Comparison of ENCODE assay signal across 8 cellular contexts in the genomic region with DNA sequence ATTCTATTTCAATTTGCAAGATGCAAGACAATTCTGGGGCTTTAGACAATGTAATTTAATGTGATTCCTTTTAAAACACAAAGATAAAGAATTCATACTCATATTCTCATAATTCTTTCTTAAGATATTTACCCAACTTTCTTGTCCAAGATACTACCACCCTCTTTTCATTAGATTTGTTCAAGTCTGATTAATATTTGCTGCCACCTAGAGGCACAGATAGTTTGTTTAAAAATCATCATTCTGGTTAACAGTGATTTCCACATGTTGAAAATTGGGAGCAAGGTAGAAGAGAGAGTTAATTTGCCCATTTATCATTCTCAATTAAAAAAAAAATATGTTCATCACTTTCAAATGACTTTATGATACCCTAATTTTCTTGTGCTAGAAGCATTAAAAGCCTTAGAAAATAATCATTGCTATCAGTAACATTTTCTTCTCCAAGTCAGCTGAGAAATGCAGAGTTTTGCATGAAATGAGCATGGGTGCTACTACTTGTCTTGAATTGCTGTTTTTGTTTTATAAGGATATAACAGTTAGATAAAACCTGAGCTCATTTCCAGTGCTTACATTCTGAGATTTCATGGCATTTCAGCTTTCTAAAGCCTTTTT. TPM values are rescaled to one million over a fixed set of nuclear protein-coding genes. Genes with fewer than 3 reads are reported as not detected.
A peak's percentile ranks its signal among the peaks of the same experiment; 100 is the strongest.
DNase-seq lines count a peak whose midpoint lies in the region; ATAC-seq and TF ChIP-seq lines count a peak whose summit lies in the region.

No MANE protein-coding gene starts in this region.

- H3K36me3 Mint-ChIP-seq in activated CD4-positive, alpha-beta T cell treated with anti-CD3 and anti-CD28 coated beads for 36 hours (ENCODE audit: low read depth): peaks cover 30% of the 10 kb centered on the region

- RAD21 ChIA-PET in HCT116 (lab: Charles Lee; ENCODE audit: low non-redundant PET in 1 of 2, low total read pairs in 2 of 2, uncharacterized antibody in 2 of 2, unreplicated experiment in 2 of 2): no interaction called here

- no peak overlapping the region for H2AFZ ChIP-seq in HCT116 (ENCODE audit: low read depth, low read length, poor library complexity, severe bottlenecking)

- intact Hi-C loops in HCT116 (cut with micrococcal nuclease) (loop anchor here (5.0 to 10.0 kb wide), 3 partner anchors 173 to 600 kb away; no protein-coding TSS in a partner anchor), ascending aorta (cut with DNase I) (no loop called here)
- intact Hi-C loops in activated CD4-positive, alpha-beta T cell treated with anti-CD3 and anti-CD28 coated beads for 36 hours (cut with DNase I, micrococcal nuclease): no loop called here

- no peak overlapping the region for H3K4me2 ChIP-seq in HCT116 (ENCODE audit: low read length)

- no peaks in the 10 kb centered on the region for H3K27me3 Mint-ChIP-seq in activated CD4-positive, alpha-beta T cell treated with anti-CD3 and anti-CD28 coated beads for 36 hours

- H3K27ac Mint-ChIP-seq in activated CD4-positive, alpha-beta T cell treated with anti-CD3 and anti-CD28 coated beads for 36 hours: no peak overlapping the region

- H3K36me3 ChIP-seq in HCT116 (ENCODE audit: control insufficient read depth in 1 of 2, insufficient read depth in 2 of 2, low read length in 2 of 2) (peaks cover 10 to 46% of the 10 kb centered on the region in 2 experiments), ascending aorta (peaks cover 22 to 66% of the 10 kb centered on the region in 2 donors)

- no peak overlapping the region for H3K9ac ChIP-seq in HCT116 (ENCODE audit: low read length)

- no peak for TF ChIP-seq POLR2A in HCT116 (IDR thresholded peaks at IDR 0.05; ENCODE audit: borderline replicate concordance, extremely low read depth, insufficient read depth, insufficient read length)

- no peaks in the 10 kb centered on the region for H3K4me1 Mint-ChIP-seq in activated CD4-positive, alpha-beta T cell treated with anti-CD3 and anti-CD28 coated beads for 36 hours

- CTCF ChIA-PET in HCT116 (lab: Charles Lee): interaction anchor here (0.9 kb wide), 1 partner anchor 456 kb away, joined by 4 read pairs; no protein-coding TSS in a partner anchor
- CTCF ChIA-PET in activated CD4-positive, alpha-beta T cell treated with anti-CD3 and anti-CD28 coated beads for 36 hours (lab: Charles Lee): interaction anchor here (0.7 to 1.4 kb wide), 3 partner anchors 9 to 135 kb away, joined by 3 to 8 read pairs (median 3); no protein-coding TSS in a partner anchor

- H4K20me1 ChIP-seq in HCT116 (ENCODE audit: insufficient read depth): no peaks in the 10 kb centered on the region

- peak; percentile 68 for TF ChIP-seq RAD21 in HCT116 (IDR thresholded peaks at IDR 0.05; ENCODE audit: low read depth)

- ATAC-seq in HCT116 (no peak; the same call in 1 of the 2 replicates), left lobe of liver (peak; percentile 51)
- ATAC-seq in activated CD4-positive, alpha-beta T cell treated with anti-CD3 and anti-CD28 coated beads for 36 hours: no peak

- no peaks in the 10 kb centered on the region for H3K4me1 ChIP-seq in HCT116 (ENCODE audit: control insufficient read depth in 1 of 2, insufficient read depth in 2 of 2, low read length in 2 of 2)
- no peaks in the 10 kb centered on the region for H3K4me1 ChIP-seq in ascending aorta

- H3K9me3 ChIP-seq in HCT116 (ENCODE audit: control insufficient read depth in 1 of 2, insufficient read depth in 1 of 2, low read depth in 1 of 2, low read length in 2 of 2): no peaks in the 10 kb centered on the region
- no peaks in the 10 kb centered on the region for H3K9me3 ChIP-seq in ascending aorta

- H3K4me3 ChIP-seq in HCT116 (replicated peaks in 1 of 2; ENCODE audit: low read depth in 1 of 2, low read length in 2 of 2) (no peak overlapping the region), ascending aorta (no peak overlapping the region), coronary artery (no peak overlapping the region)

- H3K27me3 ChIP-seq in HCT116 (ENCODE audit: insufficient read depth, low read length): no peaks in the 10 kb centered on the region
- H3K27me3 ChIP-seq in ascending aorta: no peaks in the 10 kb centered on the region

- H3K79me2 ChIP-seq in HCT116 (ENCODE audit: insufficient read depth, low read length): peaks cover 8% of the 10 kb centered on the region; the same call in 1 of the 2 replicates

- BruUV-seq in HCT116 (replicated peaks; lab: Mats Ljungman, UMichigan): no TSS peak

- H3K9me2 ChIP-seq in HCT116 (ENCODE audit: insufficient read depth): no peaks in the 10 kb centered on the region

- peak; percentile 46 for DNase-seq in AG20443 (ENCODE audit: low spot score)
- no peak for DNase-seq in HCT116 (ENCODE audit: low read depth, low spot score)
- DNase-seq in ascending aorta (ENCODE audit: low spot score in 2 of 2): no peak
- no peak for DNase-seq in left lobe of liver (ENCODE audit: low spot score)
- no peak for DNase-seq in coronary artery (ENCODE audit: low spot score)
- DNase-seq in activated CD4-positive, alpha-beta T cell treated with anti-CD3 and anti-CD28 coated beads for 36 hours: no peak
- DNase-seq in NCI-H1930 (lab: John Stamatoyannopoulos, UW): no peak
- DNase-seq in OCI-M2 (lab: John Stamatoyannopoulos, UW; ENCODE audit: unreplicated experiment): no peak

- TF ChIP-seq CTCF in HCT116 (IDR thresholded peaks at IDR 0.05 in 2 of 3, conservative IDR thresholded peaks at IDR 0.05 in 1 of 3; ENCODE audit: borderline replicate concordance in 1 of 3, insufficient read depth in 1 of 3, low read depth in 2 of 3, low read length in 2 of 3) (peak; percentile 33 to 61 (median 45); a peak in 5 of 6 replicates), ascending aorta (IDR thresholded peaks at IDR 0.05) (peak in 2 of 3 experiments; percentile 21 to 41), coronary artery (IDR thresholded peaks at IDR 0.05) (no peak)

- H3K27ac ChIP-seq in HCT116 (ENCODE audit: low read depth, low read length) (no peak overlapping the region), ascending aorta (no peak overlapping the region), coronary artery (no peak overlapping the region)

- POLR2A ChIA-PET in HCT116 (lab: Charles Lee): no interaction called here
- POLR2A ChIA-PET in activated CD4-positive, alpha-beta T cell treated with anti-CD3 and anti-CD28 coated beads for 36 hours (lab: Charles Lee): no interaction called here

- H3K9me3 Mint-ChIP-seq in activated CD4-positive, alpha-beta T cell treated with anti-CD3 and anti-CD28 coated beads for 36 hours (ENCODE audit: low read depth): no peaks in the 10 kb centered on the region

- no peak overlapping the region for H3K4me3 Mint-ChIP-seq in activated CD4-positive, alpha-beta T cell treated with anti-CD3 and anti-CD28 coated beads for 36 hours

TF ChIP-seq in HCT116, 20 proteins besides CTCF, POLR2A, EP300 and RAD21 (continues in another document):
- TF ChIP-seq EZH2 (IDR thresholded peaks at IDR 0.05) (no peak), CEBPB (IDR thresholded peaks at IDR 0.05; ENCODE audit: low read depth) (no peak), ZNF274 (IDR thresholded peaks at IDR 0.05; ENCODE audit: low read depth, low read length) (no peak), JUND (IDR thresholded peaks at IDR 0.05) (no peak), REST (IDR thresholded peaks at IDR 0.05; ENCODE audit: low read depth) (no peak), ELF1 (IDR thresholded peaks at IDR 0.05; ENCODE audit: borderline replicate concordance, low read depth) (no peak), CBX3 (IDR thresholded peaks at IDR 0.05; ENCODE audit: low read depth) (no peak), ZFX (IDR thresholded peaks at IDR 0.05) (no peak), FOSL1 (IDR thresholded peaks at IDR 0.05; ENCODE audit: low read depth) (no peak), TCF7L2 (IDR thresholded peaks at IDR 0.05; ENCODE audit: borderline replicate concordance, extremely low read depth, insufficient read depth, insufficient read length) (no peak), YY1 (IDR thresholded peaks at IDR 0.05; ENCODE audit: extremely low read depth, insufficient replicate concordance, low read depth, low read length) (no peak)
- TF ChIP-seq, protein P1, sequence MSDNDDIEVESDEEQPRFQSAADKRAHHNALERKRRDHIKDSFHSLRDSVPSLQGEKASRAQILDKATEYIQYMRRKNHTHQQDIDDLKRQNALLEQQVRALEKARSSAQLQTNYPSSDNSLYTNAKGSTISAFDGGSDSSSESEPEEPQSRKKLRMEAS (IDR thresholded peaks at IDR 0.05): no peak

RNA-seq across cellular contexts. Expression of gene TAMM41, which starts 11.6 kb away (rescaled TPM):
- total RNA-seq in HCT116 (2021; ENCODE audit: unreplicated experiment) (17.9 TPM), ascending aorta (3.1 TPM), left lobe of liver (7.8 TPM)
- 9.0 and 11.4 TPM in 2 replicates for polyA plus RNA-seq in HCT116 (2012)
- total RNA-seq in activated CD4-positive, alpha-beta T cell treated with anti-CD3 and anti-CD28 coated beads for 36 hours: 10 to 100 TPM; 26.3 to 30.2 TPM
